Comparison of ENCODE assay signal across 14 cellular contexts in the genomic region with DNA sequence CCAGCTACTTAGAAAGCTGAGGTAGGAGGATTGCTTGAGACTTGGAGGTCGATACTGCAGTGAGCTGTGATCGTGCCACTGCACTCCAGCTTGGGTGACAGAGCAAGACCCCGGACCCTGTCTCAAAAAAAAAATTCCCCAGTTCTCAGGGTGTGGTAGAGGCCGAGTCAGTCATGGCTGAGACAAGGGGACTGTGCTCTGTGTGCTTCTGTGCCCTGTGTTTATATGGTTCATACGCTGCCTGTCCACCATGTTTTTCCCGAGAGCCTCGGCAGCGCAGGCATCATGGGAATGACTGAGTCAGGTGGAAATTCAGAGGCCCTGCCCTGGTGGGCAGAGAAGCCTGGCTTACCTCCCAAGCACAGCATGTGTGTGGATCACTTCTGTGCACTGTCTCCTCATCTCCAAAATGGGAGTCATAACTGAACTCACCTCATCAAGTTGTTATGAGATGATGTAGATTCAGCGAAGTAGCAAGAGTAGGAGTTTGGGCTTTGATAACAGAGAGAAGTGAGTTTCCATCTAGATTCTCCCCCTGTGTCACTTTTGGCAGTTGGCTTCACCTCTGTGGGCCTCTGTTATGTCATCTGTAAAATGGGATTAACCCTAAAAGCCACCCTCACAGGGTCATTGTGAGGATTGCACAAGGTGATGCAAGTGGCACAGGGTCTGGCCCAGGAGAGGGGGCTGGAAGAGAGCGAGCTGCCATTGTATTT. TPM values are rescaled to one million over a fixed set of nuclear protein-coding genes. Genes with fewer than 3 reads are reported as not detected.
DNase-seq lines count a peak whose midpoint lies in the region; ATAC-seq and TF ChIP-seq lines count a peak whose summit lies in the region.
"Had no signal": no experiment of that assay in that cellular context is flagged by ENCODE, and none has a peak within 500 bp of the region (broad histone marks: within the 10 kb centered on the region; RNA-seq: fewer than 3 reads in every experiment).

No MANE protein-coding gene starts in this region.

- DNase-seq in Panc1 (ENCODE audit: low read depth, low spot score) (no peak), epithelial cell of prostate (ENCODE audit: low read depth, low spot score) (no peak), progenitor cell of endocrine pancreas (ENCODE audit: low spot score, unreplicated experiment) (no peak), right atrium auricular region (ENCODE audit: low spot score) (no peak), OCI-M1 (lab: John Stamatoyannopoulos, UW) (no peak), NCI-H1105 treated with DMSO at 0.1 percent for 48 hours (lab: John Stamatoyannopoulos, UW) (no peak)
- DNase-seq: colonic mucosa; DMS79 treated with DMSO at 0.1 percent for 48 hours; MG63; NCI-H2107; stimulated activated CD4-positive, alpha-beta T cell treated with anti-CD3 and anti-CD28 coated beads, Interleukin-12 subunit alpha, Interleukin-12 subunit beta, amount 100 ng/mL, for 4 hours had no signal

- peak overlapping the region; percentile 92 for H3K27ac Mint-ChIP-seq in progenitor cell of endocrine pancreas
- H3K27ac Mint-ChIP-seq: B cell had no signal

- H3K27me3 ChIP-seq in Panc1 (ENCODE audit: control insufficient read depth, insufficient read depth, low read length) (no peaks in the 10 kb centered on the region), right atrium auricular region (no peaks in the 10 kb centered on the region)
- H3K27me3 ChIP-seq: colonic mucosa, MG63 had no signal

- H3K36me3 ChIP-seq in Panc1 (ENCODE audit: control insufficient read depth, insufficient read depth, low read length) (no peaks in the 10 kb centered on the region), right atrium auricular region (no peaks in the 10 kb centered on the region)
- H3K36me3 ChIP-seq: colonic mucosa, MG63 had no signal

- H3K9me3 ChIP-seq in Panc1 (ENCODE audit: control insufficient read depth, insufficient read depth, low read depth, low read length) = no peaks in the 10 kb centered on the region
- H3K9me3 ChIP-seq in right atrium auricular region = no peaks in the 10 kb centered on the region
- H3K9me3 ChIP-seq: colonic mucosa, MG63 had no signal

- no peaks in the 10 kb centered on the region for H3K9me3 Mint-ChIP-seq in progenitor cell of endocrine pancreas (ENCODE audit: low read depth)

- H3K4me3 ChIP-seq in Panc1 (ENCODE audit: low read depth in 2 of 2, low read length in 2 of 2) (no peak overlapping the region), right atrium auricular region (no peak overlapping the region)
- H3K4me3 ChIP-seq: colonic mucosa, MG63 had no signal

- peaks cover 53% of the 10 kb centered on the region for H3K4me1 Mint-ChIP-seq in progenitor cell of endocrine pancreas (ENCODE audit: low read depth)
- H3K4me1 Mint-ChIP-seq: B cell had no signal

- ATAC-seq in Panc1 (0 out of 2 replicates have a peak, but pooled peaks have one; percentile 3), HG03520 (IDR thresholded peaks at IDR 0.05; ENCODE audit: unreplicated experiment) (no peak)

- CTCF ChIA-PET in Panc1 (lab: Charles Lee) = no interaction called here

- H3K4me1 ChIP-seq in Panc1 (ENCODE audit: control insufficient read depth, insufficient read depth, low read length) (peaks cover 83% of the 10 kb centered on the region), right atrium auricular region (peaks cover 0 to 31% of the 10 kb centered on the region in 2 donors)

- BruUV-seq in Panc1 (replicated peaks; lab: Mats Ljungman, UMichigan) = no TSS peak

- POLR2A ChIA-PET in Panc1 (lab: Charles Lee) = no interaction called here

- intact Hi-C loops in Panc1 (cut with micrococcal nuclease; ENCODE audit: unreplicated experiment) = no loop called here

- in situ Hi-C loops in Panc1 (cut with HindIII; ENCODE audit: low pct_unique_long_range_greater_than_20kb, low sequenced_read_pairs) = no loop called here

- peak overlapping the region; percentile 25 for H3K27ac ChIP-seq in C4-2B
- peak overlapping the region; percentile 82 for H3K27ac ChIP-seq in Panc1 (ENCODE audit: low read length)
- peak overlapping the region; percentile 14 for H3K27ac ChIP-seq in epithelial cell of prostate
- H3K27ac ChIP-seq in right atrium auricular region = no peak overlapping the region
- H3K27ac ChIP-seq: colonic mucosa had no signal

- TF ChIP-seq CTCF in C4-2B (conservative IDR thresholded peaks at IDR 0.05) = no peak
- no peak for TF ChIP-seq CTCF in Panc1 (IDR thresholded peaks at IDR 0.05)
- no peak for TF ChIP-seq CTCF in progenitor cell of endocrine pancreas (IDR thresholded peaks at IDR 0.05; ENCODE audit: unreplicated experiment)
- TF ChIP-seq CTCF in right atrium auricular region (IDR thresholded peaks at IDR 0.05) = no peak

- H3K27me3 Mint-ChIP-seq in progenitor cell of endocrine pancreas = no peaks in the 10 kb centered on the region
- H3K27me3 Mint-ChIP-seq: B cell had no signal

- H3K36me3 Mint-ChIP-seq in progenitor cell of endocrine pancreas (ENCODE audit: insufficient read depth) = no peaks in the 10 kb centered on the region

- H3K4me3 Mint-ChIP-seq in progenitor cell of endocrine pancreas (ENCODE audit: low read depth) = no peak overlapping the region
- H3K4me3 Mint-ChIP-seq: B cell had no signal

RNA-seq across cellular contexts. Expression of gene FLNB, which starts 56.9 kb away (rescaled TPM):
- total RNA-seq in Panc1 (2021; ENCODE audit: unreplicated experiment) (309 TPM), progenitor cell of endocrine pancreas (103 and 112 TPM in 2 replicates), right atrium auricular region (10 to 100 TPM; 37.6 to 59.6 TPM)
- 366 TPM for polyA plus RNA-seq in Panc1 (2012; ENCODE audit: insufficient read length)

Comparison
In these comparisons a context has a peak if more than half of its experiments do, and no peak if none do; other contexts are left out.
1. H3K27ac ChIP-seq: peak in C4-2B (single experiment), Panc1 (single experiment) and epithelial cell of prostate (single experiment); none in right atrium auricular region (0 of 2).